Comparison of ENCODE assay signal across 21 cellular contexts in the genomic region with DNA sequence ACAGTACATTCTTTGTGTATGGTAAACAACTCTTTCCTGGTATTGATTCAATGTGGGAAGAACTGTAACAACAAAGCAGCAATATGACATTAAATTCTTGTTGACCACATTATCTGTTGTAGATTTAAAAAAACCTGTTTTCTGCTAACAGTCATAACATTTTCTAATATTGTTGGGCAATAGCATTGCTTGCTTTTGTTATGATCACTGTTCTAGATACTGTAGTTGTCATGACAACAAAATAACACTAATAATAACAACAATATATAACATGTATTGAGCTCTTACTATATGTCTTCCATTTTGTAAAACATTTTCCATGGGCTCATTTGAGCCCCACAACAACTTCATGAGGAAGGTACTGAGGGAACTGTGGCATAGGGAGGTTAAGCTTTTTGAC.
"Had no signal": no experiment of that assay in that cellular context is flagged by ENCODE, and none has a peak within 500 bp of the region (broad histone marks: within the 10 kb centered on the region; RNA-seq: fewer than 3 reads in every experiment).

No MANE protein-coding gene starts in this region.

- DNase-seq: activated CD4-positive, alpha-beta T cell treated with anti-CD3 and anti-CD28 coated beads for 36 hours; activated CD8-positive, alpha-beta memory T cell treated with anti-CD3 and anti-CD28 coated beads, Interleukin-2, amount 50 U/mL, for 48 hours; activated gamma-delta T cell treated with Interleukin-2 at 50 U/mL for 16 hours; activated naive CD8-positive, alpha-beta T cell treated with anti-CD3 and anti-CD28 coated beads for 36 hours; activated T-cell treated with anti-CD3 and anti-CD28 coated beads, Interleukin-2, amount 50 U/mL, for 72 hours; anterior cingulate cortex; brain microvascular endothelial cell; effector CD8-positive, alpha-beta T cell; hippocampal formation; kidney; left ventricle myocardium inferior; mucosa of descending colon; naive thymus-derived CD4-positive, alpha-beta T cell; stimulated activated CD4-positive, alpha-beta T cell treated with anti-CD3 and anti-CD28 coated beads, Interleukin-15, amount 100 ng/mL, for 24 hours; stimulated activated CD4-positive, alpha-beta T cell treated with anti-CD3 and anti-CD28 coated beads, Interleukin-4, amount 100 ng/mL, for 1 hour; stimulated activated naive CD4-positive, alpha-beta T cell; substantia nigra; T-helper 2 cell; transverse colon had no signal

- H3K9ac ChIP-seq: parathyroid adenoma had no signal

- H3K27ac ChIP-seq: brain microvascular endothelial cell, left ventricle myocardium inferior, parathyroid adenoma, transverse colon, vagina had no signal

- H3K4me1 ChIP-seq: left ventricle myocardium inferior, parathyroid adenoma, transverse colon had no signal

- FAIRE-seq: kidney had no signal

- ATAC-seq: activated CD4-positive, alpha-beta T cell treated with anti-CD3 and anti-CD28 coated beads for 36 hours; activated T-cell treated with anti-CD3 and anti-CD28 coated beads, Interleukin-2, amount 50 U/mL, for 72 hours; mucosa of descending colon; naive thymus-derived CD4-positive, alpha-beta T cell had no signal

- H3K9me3 ChIP-seq: transverse colon, vagina had no signal

- H3K27me3 ChIP-seq: brain microvascular endothelial cell, transverse colon, vagina had no signal

- H2AFZ ChIP-seq: parathyroid adenoma had no signal

- H3K79me2 ChIP-seq: parathyroid adenoma had no signal

- H3K36me3 ChIP-seq: brain microvascular endothelial cell, left ventricle myocardium inferior, transverse colon, vagina had no signal

- H3K4me3 ChIP-seq: left ventricle myocardium inferior, mucosa of descending colon, transverse colon, vagina had no signal
